23 cellular contexts compared by ENCODE assay signal in genomic region chr4:875818-876423, GRCh38. TPM values are rescaled to one million over a fixed set of nuclear protein-coding genes. Genes with fewer than 3 reads are reported as not detected.
"Had no signal": no experiment of that assay in that cellular context is flagged by ENCODE, and none has a peak within 500 bp of the region (broad histone marks: within the 10 kb centered on the region; RNA-seq: fewer than 3 reads in every experiment).

No MANE protein-coding gene starts in this region.

- H3K4me1 ChIP-seq: esophagus squamous epithelium, gastroesophageal sphincter, tibial artery had no signal

- H3K9me3 ChIP-seq: esophagus squamous epithelium, gastroesophageal sphincter, spleen, tibial artery had no signal

- ATAC-seq: activated T-cell treated with anti-CD3 and anti-CD28 coated beads, Interleukin-2, amount 50 U/mL, for 72 hours; gastroesophageal sphincter; left cardiac atrium had no signal

- H3K4me1 Mint-ChIP-seq: endodermal cell, WTC11 had no signal

- H3K27ac Mint-ChIP-seq: activated naive CD4-positive, alpha-beta T cell treated with anti-CD3 and anti-CD28 coated beads for 36 hours; activated naive CD8-positive, alpha-beta T cell treated with anti-CD3 and anti-CD28 coated beads, Interleukin-2, amount 10 ng/mL, durations not matched to agents 7 days and 5 days; activated T-cell treated with anti-CD3 and anti-CD28 coated beads, Interleukin-2, amount 50 U/mL, for 72 hours; endodermal cell; WTC11 had no signal

- H3K4me3 ChIP-seq: coronary artery, esophagus squamous epithelium, gastroesophageal sphincter, spleen, tibial artery had no signal

- H3K27ac ChIP-seq: coronary artery, esophagus squamous epithelium, gastroesophageal sphincter, spleen, tibial artery had no signal

- DNase-seq: activated CD8-positive, alpha-beta memory T cell treated with anti-CD3 and anti-CD28 coated beads, Interleukin-2, amount 50 U/mL, for 48 hours; activated effector memory CD4-positive, alpha-beta T cell treated with Interleukin-2 at 50 U/mL for 16 hours; activated naive CD4-positive, alpha-beta T cell treated with anti-CD3 and anti-CD28 coated beads for 36 hours; activated naive CD8-positive, alpha-beta T cell treated with anti-CD3 and anti-CD28 coated beads, Interleukin-2, amount 10 ng/mL, durations not matched to agents 7 days and 5 days; activated T-cell treated with anti-CD3 and anti-CD28 coated beads, Interleukin-2, amount 50 U/mL, for 72 hours; amniotic stem cell; cerebellar nuclear complex; esophagus squamous epithelium; hypothalamus; left cardiac atrium; occipital lobe; retina; spleen; stimulated activated CD4-positive, alpha-beta T cell treated with anti-CD3 and anti-CD28 coated beads, Interleukin-4, amount 100 ng/mL, for 1 hour; stimulated activated naive CD4-positive, alpha-beta T cell treated with Interleukin-2 at 50 U/mL for 16 hours; tibial artery had no signal

- H3K27me3 Mint-ChIP-seq: activated naive CD8-positive, alpha-beta T cell treated with anti-CD3 and anti-CD28 coated beads, Interleukin-2, amount 10 ng/mL, durations not matched to agents 7 days and 5 days; memory B cell; naive B cell had no signal

- H3K27me3 ChIP-seq: esophagus squamous epithelium, gastroesophageal sphincter, spleen, tibial artery had no signal

- H3K4me3 Mint-ChIP-seq: activated naive CD4-positive, alpha-beta T cell treated with anti-CD3 and anti-CD28 coated beads for 36 hours; activated naive CD8-positive, alpha-beta T cell treated with anti-CD3 and anti-CD28 coated beads, Interleukin-2, amount 10 ng/mL, durations not matched to agents 7 days and 5 days; activated T-cell treated with anti-CD3 and anti-CD28 coated beads, Interleukin-2, amount 50 U/mL, for 72 hours; endodermal cell; memory B cell; WTC11 had no signal

RNA-seq across cellular contexts. Expression of gene CPLX1, which starts 50.0 kb away (rescaled TPM):
- total RNA-seq: bronchial epithelial cell had no signal
